Comparison of ENCODE assay signal across 25 cellular contexts in genomic region chr5:91528831-91529230, GRCh38.
"Had no signal": no experiment of that assay in that cellular context is flagged by ENCODE, and none has a peak within 500 bp of the region (broad histone marks: within the 10 kb centered on the region; RNA-seq: fewer than 3 reads in every experiment).

No MANE protein-coding gene starts in this region.

- H3K9me3 Mint-ChIP-seq: endodermal cell, nephron had no signal

- H3K4me1 ChIP-seq: body of pancreas, gastroesophageal sphincter, psoas muscle, right atrium auricular region, upper lobe of left lung had no signal

- H3K36me3 ChIP-seq: cardiac muscle cell, gastroesophageal sphincter, neutrophil, ovary, right atrium auricular region, thoracic aorta, upper lobe of left lung had no signal

- H3K27me3 ChIP-seq: body of pancreas, cardiac muscle cell, gastroesophageal sphincter, neutrophil, ovary, right atrium auricular region, upper lobe of left lung had no signal

- H3K4me1 Mint-ChIP-seq: activated naive CD8-positive, alpha-beta T cell treated with anti-CD3 and anti-CD28 coated beads, Interleukin-2, amount 50 U/mL, for 24 hours; endodermal cell had no signal

- H3K27me3 Mint-ChIP-seq: activated CD4-positive, alpha-beta memory T cell treated with anti-CD3 and anti-CD28 coated beads for 36 hours; activated naive CD8-positive, alpha-beta T cell treated with anti-CD3 and anti-CD28 coated beads, Interleukin-2, amount 50 U/mL, for 24 hours had no signal

- H3K36me3 Mint-ChIP-seq: activated CD4-positive, alpha-beta memory T cell treated with anti-CD3 and anti-CD28 coated beads for 36 hours had no signal

- H3K9me3 ChIP-seq: body of pancreas, gastroesophageal sphincter, neutrophil, ovary, psoas muscle, right atrium auricular region, thoracic aorta, upper lobe of left lung had no signal

- H3K27ac ChIP-seq: body of pancreas, cardiac muscle cell, epithelial cell of prostate, gastroesophageal sphincter, neutrophil, ovary, psoas muscle, right atrium auricular region, thoracic aorta, upper lobe of left lung had no signal

- H3K27ac Mint-ChIP-seq: activated CD4-positive, alpha-beta memory T cell treated with anti-CD3 and anti-CD28 coated beads for 36 hours; activated naive CD8-positive, alpha-beta T cell treated with anti-CD3 and anti-CD28 coated beads, Interleukin-2, amount 50 U/mL, for 24 hours; activated T-cell treated with anti-CD3 and anti-CD28 coated beads, Interleukin-2, amount 50 U/mL, for 72 hours; endodermal cell; nephron had no signal

- H3K4me3 ChIP-seq: body of pancreas, cardiac muscle cell, gastroesophageal sphincter, ovary, psoas muscle, right atrium auricular region, thoracic aorta, upper lobe of left lung had no signal

- H3K4me3 Mint-ChIP-seq: activated CD4-positive, alpha-beta memory T cell treated with anti-CD3 and anti-CD28 coated beads for 36 hours; activated naive CD8-positive, alpha-beta T cell treated with anti-CD3 and anti-CD28 coated beads, Interleukin-2, amount 50 U/mL, for 24 hours; activated T-cell treated with anti-CD3 and anti-CD28 coated beads, Interleukin-2, amount 50 U/mL, for 72 hours; endodermal cell; nephron had no signal

- DNase-seq: activated CD4-positive, alpha-beta memory T cell treated with anti-CD3 and anti-CD28 coated beads for 36 hours; activated CD4-positive, alpha-beta T cell treated with anti-CD3 and anti-CD28 coated beads for 48 hours; activated CD4-positive, CD25-positive, alpha-beta regulatory T cell; activated effector memory CD4-positive, alpha-beta T cell treated with anti-CD3 and anti-CD28 coated beads, Interleukin-2, amount 50 U/mL, for 16 hours; activated naive CD4-positive, alpha-beta T cell treated with anti-CD3 and anti-CD28 coated beads, Interleukin-2, amount 50 U/mL, for 16 hours; activated naive CD8-positive, alpha-beta T cell treated with anti-CD3 and anti-CD28 coated beads, Interleukin-2, amount 50 U/mL, for 24 hours; activated T-cell treated with anti-CD3 and anti-CD28 coated beads, Interleukin-2, amount 50 U/mL, for 72 hours; body of pancreas; cortex of kidney; endodermal cell; head of caudate nucleus; hypothalamus; left ventricle myocardium superior; ovary; psoas muscle; stimulated activated CD4-positive, alpha-beta T cell treated with anti-CD3 and anti-CD28 coated beads, Interleukin-4, amount 100 ng/mL, for 24 hours; stimulated activated naive CD4-positive, alpha-beta T cell treated with Interleukin-2 at 50 U/mL for 16 hours; upper lobe of left lung had no signal
